In the genomic region with DNA sequence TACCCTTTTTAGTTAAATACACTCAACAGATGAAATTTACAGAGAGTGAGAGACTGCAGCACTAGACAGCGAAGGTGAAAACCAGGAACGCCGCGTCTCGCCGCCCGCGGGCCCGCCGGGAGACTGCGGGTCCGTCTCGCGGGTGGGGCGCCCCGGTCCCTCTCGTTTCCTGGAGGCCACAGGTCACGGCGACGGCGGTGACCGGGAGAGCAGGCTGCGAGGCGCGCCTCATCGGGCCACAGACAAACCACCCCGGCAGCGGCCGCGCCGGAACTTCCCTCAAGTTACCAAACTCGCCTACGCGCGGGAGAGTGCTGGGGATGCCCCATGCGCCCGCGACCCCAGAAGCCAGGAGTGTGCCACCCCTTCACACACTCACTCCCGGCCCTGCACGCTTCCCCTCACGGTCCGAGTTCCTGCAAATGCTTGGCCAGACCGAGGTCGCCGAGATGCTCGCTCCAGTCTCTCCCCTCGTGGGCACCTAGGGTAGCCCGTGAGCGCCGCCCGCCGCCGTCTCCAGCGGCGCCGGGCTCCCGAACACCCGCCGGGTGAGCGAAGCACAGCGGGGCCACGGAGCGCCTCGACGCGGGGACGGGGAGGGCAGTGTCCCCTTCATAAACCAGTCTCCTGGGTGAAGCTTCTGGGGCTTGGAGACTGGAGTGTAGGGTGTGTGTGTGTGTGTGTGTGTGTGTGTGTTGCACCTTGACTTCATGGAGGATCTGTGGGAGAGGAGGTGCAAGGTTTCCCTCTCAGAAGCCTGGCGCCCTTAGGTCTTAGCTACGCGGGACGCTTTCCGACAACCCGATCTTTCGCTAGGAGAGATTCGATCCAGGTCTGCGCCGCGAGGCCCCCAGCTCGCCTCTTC, we compare ENCODE assay signal across 7 cellular contexts. TPM values are rescaled to one million over a fixed set of nuclear protein-coding genes. Genes with fewer than 3 reads are reported as not detected.
A peak's percentile ranks its signal among the peaks of the same experiment; 100 is the strongest.
DNase-seq lines count a peak whose midpoint lies in the region; ATAC-seq, FAIRE-seq and TF ChIP-seq lines count a peak whose summit lies in the region.

No MANE protein-coding gene starts in this region.

- H3F3A ChIP-seq in Loucy (ENCODE audit: low read depth): no peaks in the 10 kb centered on the region

- dilution Hi-C loops in endothelial cell of umbilical vein (cut with MboI; ENCODE audit: extremely low pct_ligation_motif_present, low sequenced_read_pairs): no loop called here

- H3K79me2 ChIP-seq in Loucy (ENCODE audit: insufficient read depth, low read length) (peaks cover 59% of the 10 kb centered on the region), endothelial cell of umbilical vein (ENCODE audit: control insufficient read depth, insufficient read depth, low read length) (no peaks in the 10 kb centered on the region)

- H2AFZ ChIP-seq in Loucy (ENCODE audit: low read length): peak overlapping the region; percentile 58
- peak overlapping the region; percentile 85 for H2AFZ ChIP-seq in endothelial cell of umbilical vein (ENCODE audit: low read depth, low read length)

- H3K9ac ChIP-seq in Loucy (ENCODE audit: low read depth, low read length, poor library complexity, severe bottlenecking): peak overlapping the region; percentile 83
- peak overlapping the region; percentile 10 for H3K9ac ChIP-seq in endothelial cell of umbilical vein (replicated peaks; ENCODE audit: extremely low read depth, insufficient read depth, low read length)

- no peaks in the 10 kb centered on the region for H3K9me1 ChIP-seq in endothelial cell of umbilical vein (replicated peaks; ENCODE audit: control insufficient read depth, extremely low read depth, insufficient read depth, low read length)

- H3K27ac ChIP-seq in endothelial cell of umbilical vein (ENCODE audit: insufficient read depth, low read depth, low read length): no peak overlapping the region

- CTCF ChIA-PET in endothelial cell of umbilical vein (lab: Charles Lee): interaction anchor here (0.9 to 4.2 kb wide), 6 partner anchors 10 to 466 kb away, joined by 3 to 27 read pairs (median 12); partner anchors contain the start of gene CASP8AP2

- peak overlapping the region; percentile 93 for H3K4me2 ChIP-seq in Loucy (ENCODE audit: low read depth, low read length, poor library complexity, severe bottlenecking)
- peak overlapping the region; percentile 55 for H3K4me2 ChIP-seq in endothelial cell of umbilical vein (ENCODE audit: insufficient read depth, low read length)

- H3K9me2 ChIP-seq in Loucy (replicated peaks; ENCODE audit: low read depth, low read length): no peaks in the 10 kb centered on the region

- TF ChIP-seq CTCF in Loucy (conservative IDR thresholded peaks at IDR 0.05; ENCODE audit: low read length) (peak; percentile 27; the same call in 1 of the 2 replicates), endothelial cell of umbilical vein (IDR thresholded peaks at IDR 0.05; ENCODE audit: extremely low read depth in 1 of 2, insufficient read depth in 1 of 2, low read depth in 1 of 2, low read length in 2 of 2) (peak; percentile 14 to 57), mucosa of descending colon (IDR thresholded peaks at IDR 0.05) (no peak)

- ATAC-seq in GM19035 (IDR thresholded peaks at IDR 0.05; ENCODE audit: unreplicated experiment) (peak; percentile 35), mucosa of descending colon (peak; percentile 56)

- no peaks in the 10 kb centered on the region for H3K9me3 ChIP-seq in Loucy (ENCODE audit: insufficient read depth, low read depth, low read length)
- H3K9me3 ChIP-seq in endothelial cell of umbilical vein (replicated peaks; ENCODE audit: control insufficient read depth, insufficient read depth, low read length): no peaks in the 10 kb centered on the region
- H3K9me3 ChIP-seq in mucosa of descending colon: no peaks in the 10 kb centered on the region

- POLR2A ChIA-PET in endothelial cell of umbilical vein (lab: Charles Lee): interaction anchor here (0.8 kb wide), 1 partner anchor 10 kb away, joined by 3 read pairs; no protein-coding TSS in a partner anchor

- H3K36me3 ChIP-seq in Loucy (ENCODE audit: insufficient read depth, low read length): no peaks in the 10 kb centered on the region
- H3K36me3 ChIP-seq in endothelial cell of umbilical vein (ENCODE audit: control insufficient read depth in 2 of 2, extremely low read depth in 1 of 2, insufficient read depth in 2 of 2, low read length in 2 of 2): no peaks in the 10 kb centered on the region
- no peaks in the 10 kb centered on the region for H3K36me3 ChIP-seq in mucosa of descending colon (ENCODE audit: low read depth)

- H3K4me1 ChIP-seq in Loucy (ENCODE audit: insufficient read depth, low read length, poor library complexity, severe bottlenecking) (peaks cover 41% of the 10 kb centered on the region), endothelial cell of umbilical vein (ENCODE audit: control insufficient read depth, extremely low read depth, insufficient read depth, low read length) (peaks cover 9% of the 10 kb centered on the region), mucosa of descending colon (ENCODE audit: low read depth) (peaks cover 15% of the 10 kb centered on the region)

- no TSS peak for BruUV-seq in endothelial cell of umbilical vein (replicated peaks; lab: Mats Ljungman, UMichigan)

- DNase-seq in activated CD8-positive, alpha-beta memory T cell treated with anti-CD3 and anti-CD28 coated beads, Interleukin-2, amount 50 U/mL, for 4 hours: peak; percentile 85
- peak; percentile 56 for DNase-seq in endothelial cell of umbilical vein (ENCODE audit: low read depth, low spot score)
- DNase-seq in mucosa of descending colon: peak; percentile 31 to 74 (median 59)
- DNase-seq in stimulated activated CD8-positive, alpha-beta memory T cell treated with anti-CD3 and anti-CD28 coated beads, Interleukin-2, amount 100 ng/mL, for 48 hours (ENCODE audit: low read depth in 2 of 2): peak; percentile 82 to 84
- DNase-seq in GM19240 (ENCODE audit: insufficient read length, low spot score): no peak

- FAIRE-seq in endothelial cell of umbilical vein (lab: Jason Lieb, UNC): no peak

- no peaks in the 10 kb centered on the region for H3K27me3 ChIP-seq in Loucy (ENCODE audit: insufficient read depth, low read length, poor library complexity, severe bottlenecking)
- H3K27me3 ChIP-seq in endothelial cell of umbilical vein (ENCODE audit: control insufficient read depth in 2 of 2, insufficient read depth in 2 of 2, low read length in 2 of 2): peaks cover 12 to 31% of the 10 kb centered on the region in 2 experiments

- H4K20me1 ChIP-seq in Loucy (ENCODE audit: insufficient read depth, low read length, poor library complexity, severe bottlenecking): no peaks in the 10 kb centered on the region
- H4K20me1 ChIP-seq in endothelial cell of umbilical vein (replicated peaks; ENCODE audit: control insufficient read depth, extremely low read depth, insufficient read depth, low read length): no peaks in the 10 kb centered on the region

- H3K4me3 ChIP-seq in Loucy (ENCODE audit: low read length, poor library complexity, severe bottlenecking) (peak overlapping the region; percentile 77), endothelial cell of umbilical vein (replicated peaks in 1 of 3; ENCODE audit: insufficient read depth in 1 of 3, low read depth in 1 of 3, low read length in 3 of 3) (peak overlapping the region; percentile 34 to 83 (median 57)), mucosa of descending colon (peak overlapping the region; percentile 34)

- intact Hi-C loops in endothelial cell of umbilical vein (cut with micrococcal nuclease) (no loop called here), mucosa of descending colon (cut with DNase I, micrococcal nuclease) (no loop called here)

- no peak for TF ChIP-seq POLR2A in endothelial cell of umbilical vein (IDR thresholded peaks at IDR 0.05; ENCODE audit: low read depth, low read length)

TF ChIP-seq in endothelial cell of umbilical vein, 7 proteins besides CTCF, POLR2A, EP300 and RAD21:
- TF ChIP-seq POLR2AphosphoS5 (IDR thresholded peaks at IDR 0.05; ENCODE audit: insufficient read depth, low read depth, low read length) (no peak), EZH2 (IDR thresholded peaks at IDR 0.05; ENCODE audit: borderline replicate concordance, low read depth, low read length, severe bottlenecking) (peak; percentile 50), FOS (IDR thresholded peaks at IDR 0.05; ENCODE audit: borderline replicate concordance, insufficient read depth, low read length) (no peak), GATA2 (IDR thresholded peaks at IDR 0.05; ENCODE audit: insufficient read depth, insufficient read length, low read depth, low read length) (no peak), JUN (IDR thresholded peaks at IDR 0.05; ENCODE audit: borderline replicate concordance, insufficient read depth, insufficient read length, low read depth) (no peak)
- TF ChIP-seq, protein P1, sequence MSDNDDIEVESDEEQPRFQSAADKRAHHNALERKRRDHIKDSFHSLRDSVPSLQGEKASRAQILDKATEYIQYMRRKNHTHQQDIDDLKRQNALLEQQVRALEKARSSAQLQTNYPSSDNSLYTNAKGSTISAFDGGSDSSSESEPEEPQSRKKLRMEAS (IDR thresholded peaks at IDR 0.05; ENCODE audit: insufficient read depth, insufficient read length): no peak

RNA-seq across cellular contexts. Expression of gene BACH2, which starts 1.4 kb away (rescaled TPM):
- total RNA-seq in endothelial cell of umbilical vein: 5.6 and 5.9 TPM in 2 replicates
- polyA plus RNA-seq in endothelial cell of umbilical vein: 1.1 and 1.7 TPM in 2 replicates
- 1.4 and 1.8 TPM in 2 replicates for polyA plus RNA-seq in endothelial cell of umbilical vein (2011; cell fraction: cytosol; rRNA removed)
- 2.2 and 3.3 TPM in 2 replicates for polyA plus RNA-seq in endothelial cell of umbilical vein (2011; cell fraction: nucleus; rRNA removed)
- 1.2 and 1.7 TPM in 2 replicates for polyA plus RNA-seq in endothelial cell of umbilical vein (2012)
- 6.1 and 7.1 TPM in 2 replicates for polyA minus RNA-seq in endothelial cell of umbilical vein
- polyA minus RNA-seq in endothelial cell of umbilical vein (2011; cell fraction: cytosol; rRNA and poly(A)+ RNA removed): not detected
- 14.6 and 14.7 TPM in 2 replicates for polyA minus RNA-seq in endothelial cell of umbilical vein (2011; cell fraction: nucleus; rRNA and poly(A)+ RNA removed)
- 1 to 10 TPM in 2 of 3 donors, under 1 TPM in 1; 0.96 to 1.6 (median 1.2) TPM for total RNA-seq in mucosa of descending colon
